Comparison of ENCODE assay signal across 1 cellular context in the genomic region with DNA sequence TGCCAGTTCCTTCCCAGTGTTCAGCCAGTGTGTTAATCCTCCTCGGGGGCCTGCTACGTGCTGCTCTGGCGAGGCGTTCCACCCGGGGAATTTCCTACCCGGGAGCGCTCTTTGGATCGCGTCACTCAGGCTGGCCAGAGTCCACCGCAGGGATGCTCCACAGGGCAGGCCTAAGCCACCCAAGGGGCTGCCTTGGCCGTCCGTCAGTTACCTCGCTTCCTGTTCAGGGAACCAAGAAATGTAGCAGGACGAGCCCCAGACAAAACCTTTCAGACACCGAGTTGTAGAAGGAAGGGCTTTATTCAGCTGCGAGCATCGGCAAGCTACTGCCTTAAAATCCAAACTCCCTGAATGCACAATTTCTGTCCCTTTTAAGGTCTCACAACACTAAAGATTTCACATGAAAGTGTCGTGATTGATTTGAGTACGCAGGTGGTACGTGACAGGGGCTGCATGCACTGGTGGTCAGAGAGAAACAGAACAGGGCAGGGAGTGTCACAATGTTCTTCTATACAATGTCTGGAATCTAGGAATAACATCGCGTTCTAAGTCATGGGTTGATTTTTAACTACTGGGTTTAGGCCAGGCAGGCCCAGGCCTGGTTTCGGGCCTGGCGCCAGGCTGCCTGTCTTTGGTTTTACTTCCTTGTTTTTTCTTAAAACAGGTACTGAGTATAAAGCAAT.
TF ChIP-seq lines count a peak whose summit lies in the region.

No MANE protein-coding gene starts in this region.

TF ChIP-seq in HepG2, 621 proteins besides CTCF, POLR2A, EP300 and RAD21 (continued from another document and continues in another):
- TF ChIP-seq KDM6A (CRISPR knock-in tag; IDR thresholded peaks at IDR 0.05; ENCODE audit: low read depth) (no peak), KAT2B (IDR thresholded peaks at IDR 0.05; ENCODE audit: borderline replicate concordance, low read depth, low read length) (no peak), ZNF7 (CRISPR knock-in tag; IDR thresholded peaks at IDR 0.05) (peak; percentile 40; the same call in 1 of the 2 replicates), NFATC3 (CRISPR knock-in tag; IDR thresholded peaks at IDR 0.05) (no peak), GATAD2A (CRISPR knock-in tag; IDR thresholded peaks at IDR 0.05) (peak; percentile 79), ZMYM2 (CRISPR knock-in tag; IDR thresholded peaks at IDR 0.05) (peak; percentile 81), SMC3 (IDR thresholded peaks at IDR 0.05; ENCODE audit: low read length) (no peak), ZNF775 (CRISPR knock-in tag; IDR thresholded peaks at IDR 0.05; ENCODE audit: borderline replicate concordance) (no peak), ATF1 (CRISPR knock-in tag; IDR thresholded peaks at IDR 0.05) (peak; percentile 55; the same call in 1 of the 2 replicates), CAMTA2 (CRISPR knock-in tag; IDR thresholded peaks at IDR 0.05; ENCODE audit: borderline replicate concordance) (no peak), SP1 (IDR thresholded peaks at IDR 0.05) (no peak), SP1 (CRISPR knock-in tag; IDR thresholded peaks at IDR 0.05) (peak; percentile 34; the same call in 1 of the 2 replicates), NR2F2 (IDR thresholded peaks at IDR 0.05; ENCODE audit: borderline replicate concordance, low read depth) (no peak), HNRNPH1 (optimal IDR thresholded peaks at IDR 0.05; ENCODE audit: low read depth, low read length) (no peak), PHF5A (CRISPR knock-in tag; IDR thresholded peaks at IDR 0.05; ENCODE audit: low read depth, unreplicated experiment) (no peak), HCFC1 (IDR thresholded peaks at IDR 0.05; ENCODE audit: low read depth, low read length) (no peak), ZNF138 (CRISPR knock-in tag; IDR thresholded peaks at IDR 0.05; ENCODE audit: low read depth) (no peak), JDP2 (CRISPR knock-in tag; IDR thresholded peaks at IDR 0.05; ENCODE audit: borderline replicate concordance) (no peak), ZNF562 (CRISPR knock-in tag; IDR thresholded peaks at IDR 0.05; ENCODE audit: borderline replicate concordance) (no peak), U2AF2 (IDR thresholded peaks at IDR 0.05; ENCODE audit: low read depth, low read length) (no peak), ZNF883 (CRISPR knock-in tag; IDR thresholded peaks at IDR 0.05; ENCODE audit: not compliant biosample characterization) (peak; percentile 44), TP53 (CRISPR knock-in tag; conservative IDR thresholded peaks at IDR 0.05) (no peak), U2AF1 (optimal IDR thresholded peaks at IDR 0.05; ENCODE audit: low read depth, low read length) (peak; percentile 39), SMAD3 (CRISPR knock-in tag; IDR thresholded peaks at IDR 0.05) (peak; percentile 49; the same call in 1 of the 2 replicates), ZSCAN20 (CRISPR knock-in tag; IDR thresholded peaks at IDR 0.05; ENCODE audit: borderline replicate concordance) (no peak), FOXP1 (IDR thresholded peaks at IDR 0.05) (no peak), FOXP1 (CRISPR knock-in tag; IDR thresholded peaks at IDR 0.05) (no peak)
- TF ChIP-seq, protein P1, sequence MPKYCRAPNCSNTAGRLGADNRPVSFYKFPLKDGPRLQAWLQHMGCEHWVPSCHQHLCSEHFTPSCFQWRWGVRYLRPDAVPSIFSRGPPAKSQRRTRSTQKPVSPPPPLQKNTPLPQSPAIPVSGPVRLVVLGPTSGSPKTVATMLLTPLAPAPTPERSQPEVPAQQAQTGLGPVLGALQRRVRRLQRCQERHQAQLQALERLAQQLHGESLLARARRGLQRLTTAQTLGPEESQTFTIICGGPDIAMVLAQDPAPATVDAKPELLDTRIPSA (CRISPR knock-in tag; IDR thresholded peaks at IDR 0.05; ENCODE audit: borderline replicate concordance): no peak
- TF ChIP-seq, protein P2, sequence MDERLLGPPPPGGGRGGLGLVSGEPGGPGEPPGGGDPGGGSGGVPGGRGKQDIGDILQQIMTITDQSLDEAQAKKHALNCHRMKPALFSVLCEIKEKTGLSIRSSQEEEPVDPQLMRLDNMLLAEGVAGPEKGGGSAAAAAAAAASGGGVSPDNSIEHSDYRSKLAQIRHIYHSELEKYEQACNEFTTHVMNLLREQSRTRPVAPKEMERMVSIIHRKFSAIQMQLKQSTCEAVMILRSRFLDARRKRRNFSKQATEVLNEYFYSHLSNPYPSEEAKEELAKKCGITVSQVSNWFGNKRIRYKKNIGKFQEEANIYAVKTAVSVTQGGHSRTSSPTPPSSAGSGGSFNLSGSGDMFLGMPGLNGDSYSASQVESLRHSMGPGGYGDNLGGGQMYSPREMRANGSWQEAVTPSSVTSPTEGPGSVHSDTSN (CRISPR knock-in tag; IDR thresholded peaks at IDR 0.05): peak; percentile 75
- TF ChIP-seq, protein P3, sequence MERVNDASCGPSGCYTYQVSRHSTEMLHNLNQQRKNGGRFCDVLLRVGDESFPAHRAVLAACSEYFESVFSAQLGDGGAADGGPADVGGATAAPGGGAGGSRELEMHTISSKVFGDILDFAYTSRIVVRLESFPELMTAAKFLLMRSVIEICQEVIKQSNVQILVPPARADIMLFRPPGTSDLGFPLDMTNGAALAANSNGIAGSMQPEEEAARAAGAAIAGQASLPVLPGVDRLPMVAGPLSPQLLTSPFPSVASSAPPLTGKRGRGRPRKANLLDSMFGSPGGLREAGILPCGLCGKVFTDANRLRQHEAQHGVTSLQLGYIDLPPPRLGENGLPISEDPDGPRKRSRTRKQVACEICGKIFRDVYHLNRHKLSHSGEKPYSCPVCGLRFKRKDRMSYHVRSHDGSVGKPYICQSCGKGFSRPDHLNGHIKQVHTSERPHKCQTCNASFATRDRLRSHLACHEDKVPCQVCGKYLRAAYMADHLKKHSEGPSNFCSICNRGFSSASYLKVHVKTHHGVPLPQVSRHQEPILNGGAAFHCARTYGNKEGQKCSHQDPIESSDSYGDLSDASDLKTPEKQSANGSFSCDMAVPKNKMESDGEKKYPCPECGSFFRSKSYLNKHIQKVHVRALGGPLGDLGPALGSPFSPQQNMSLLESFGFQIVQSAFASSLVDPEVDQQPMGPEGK (CRISPR knock-in tag; IDR thresholded peaks at IDR 0.05): peak; percentile 42; the same call in 1 of the 2 replicates
- TF ChIP-seq, protein P4, sequence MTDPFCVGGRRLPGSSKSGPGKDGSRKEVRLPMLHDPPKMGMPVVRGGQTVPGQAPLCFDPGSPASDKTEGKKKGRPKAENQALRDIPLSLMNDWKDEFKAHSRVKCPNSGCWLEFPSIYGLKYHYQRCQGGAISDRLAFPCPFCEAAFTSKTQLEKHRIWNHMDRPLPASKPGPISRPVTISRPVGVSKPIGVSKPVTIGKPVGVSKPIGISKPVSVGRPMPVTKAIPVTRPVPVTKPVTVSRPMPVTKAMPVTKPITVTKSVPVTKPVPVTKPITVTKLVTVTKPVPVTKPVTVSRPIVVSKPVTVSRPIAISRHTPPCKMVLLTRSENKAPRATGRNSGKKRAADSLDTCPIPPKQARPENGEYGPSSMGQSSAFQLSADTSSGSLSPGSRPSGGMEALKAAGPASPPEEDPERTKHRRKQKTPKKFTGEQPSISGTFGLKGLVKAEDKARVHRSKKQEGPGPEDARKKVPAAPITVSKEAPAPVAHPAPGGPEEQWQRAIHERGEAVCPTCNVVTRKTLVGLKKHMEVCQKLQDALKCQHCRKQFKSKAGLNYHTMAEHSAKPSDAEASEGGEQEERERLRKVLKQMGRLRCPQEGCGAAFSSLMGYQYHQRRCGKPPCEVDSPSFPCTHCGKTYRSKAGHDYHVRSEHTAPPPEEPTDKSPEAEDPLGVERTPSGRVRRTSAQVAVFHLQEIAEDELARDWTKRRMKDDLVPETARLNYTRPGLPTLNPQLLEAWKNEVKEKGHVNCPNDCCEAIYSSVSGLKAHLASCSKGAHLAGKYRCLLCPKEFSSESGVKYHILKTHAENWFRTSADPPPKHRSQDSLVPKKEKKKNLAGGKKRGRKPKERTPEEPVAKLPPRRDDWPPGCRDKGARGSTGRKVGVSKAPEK (CRISPR knock-in tag; IDR thresholded peaks at IDR 0.05; ENCODE audit: borderline replicate concordance): peak; percentile 98; the same call in 1 of the 2 replicates
- TF ChIP-seq, protein P5, sequence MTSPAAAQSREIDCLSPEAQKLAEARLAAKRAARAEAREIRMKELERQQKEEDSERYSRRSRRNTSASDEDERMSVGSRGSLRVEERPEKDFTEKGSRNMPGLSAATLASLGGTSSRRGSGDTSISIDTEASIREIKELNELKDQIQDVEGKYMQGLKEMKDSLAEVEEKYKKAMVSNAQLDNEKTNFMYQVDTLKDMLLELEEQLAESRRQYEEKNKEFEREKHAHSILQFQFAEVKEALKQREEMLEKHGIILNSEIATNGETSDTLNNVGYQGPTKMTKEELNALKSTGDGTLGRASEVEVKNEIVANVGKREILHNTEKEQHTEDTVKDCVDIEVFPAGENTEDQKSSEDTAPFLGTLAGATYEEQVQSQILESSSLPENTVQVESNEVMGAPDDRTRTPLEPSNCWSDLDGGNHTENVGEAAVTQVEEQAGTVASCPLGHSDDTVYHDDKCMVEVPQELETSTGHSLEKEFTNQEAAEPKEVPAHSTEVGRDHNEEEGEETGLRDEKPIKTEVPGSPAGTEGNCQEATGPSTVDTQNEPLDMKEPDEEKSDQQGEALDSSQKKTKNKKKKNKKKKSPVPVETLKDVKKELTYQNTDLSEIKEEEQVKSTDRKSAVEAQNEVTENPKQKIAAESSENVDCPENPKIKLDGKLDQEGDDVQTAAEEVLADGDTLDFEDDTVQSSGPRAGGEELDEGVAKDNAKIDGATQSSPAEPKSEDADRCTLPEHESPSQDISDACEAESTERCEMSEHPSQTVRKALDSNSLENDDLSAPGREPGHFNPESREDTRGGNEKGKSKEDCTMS (CRISPR knock-in tag; conservative IDR thresholded peaks at IDR 0.05): no peak; the same call in 1 of the 2 replicates
- TF ChIP-seq, protein P6, sequence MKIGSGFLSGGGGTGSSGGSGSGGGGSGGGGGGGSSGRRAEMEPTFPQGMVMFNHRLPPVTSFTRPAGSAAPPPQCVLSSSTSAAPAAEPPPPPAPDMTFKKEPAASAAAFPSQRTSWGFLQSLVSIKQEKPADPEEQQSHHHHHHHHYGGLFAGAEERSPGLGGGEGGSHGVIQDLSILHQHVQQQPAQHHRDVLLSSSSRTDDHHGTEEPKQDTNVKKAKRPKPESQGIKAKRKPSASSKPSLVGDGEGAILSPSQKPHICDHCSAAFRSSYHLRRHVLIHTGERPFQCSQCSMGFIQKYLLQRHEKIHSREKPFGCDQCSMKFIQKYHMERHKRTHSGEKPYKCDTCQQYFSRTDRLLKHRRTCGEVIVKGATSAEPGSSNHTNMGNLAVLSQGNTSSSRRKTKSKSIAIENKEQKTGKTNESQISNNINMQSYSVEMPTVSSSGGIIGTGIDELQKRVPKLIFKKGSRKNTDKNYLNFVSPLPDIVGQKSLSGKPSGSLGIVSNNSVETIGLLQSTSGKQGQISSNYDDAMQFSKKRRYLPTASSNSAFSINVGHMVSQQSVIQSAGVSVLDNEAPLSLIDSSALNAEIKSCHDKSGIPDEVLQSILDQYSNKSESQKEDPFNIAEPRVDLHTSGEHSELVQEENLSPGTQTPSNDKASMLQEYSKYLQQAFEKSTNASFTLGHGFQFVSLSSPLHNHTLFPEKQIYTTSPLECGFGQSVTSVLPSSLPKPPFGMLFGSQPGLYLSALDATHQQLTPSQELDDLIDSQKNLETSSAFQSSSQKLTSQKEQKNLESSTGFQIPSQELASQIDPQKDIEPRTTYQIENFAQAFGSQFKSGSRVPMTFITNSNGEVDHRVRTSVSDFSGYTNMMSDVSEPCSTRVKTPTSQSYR (CRISPR knock-in tag; IDR thresholded peaks at IDR 0.05; ENCODE audit: borderline replicate concordance): 0 out of 2 replicates have a peak, but pooled peaks have one; percentile 16
- TF ChIP-seq, protein P7, sequence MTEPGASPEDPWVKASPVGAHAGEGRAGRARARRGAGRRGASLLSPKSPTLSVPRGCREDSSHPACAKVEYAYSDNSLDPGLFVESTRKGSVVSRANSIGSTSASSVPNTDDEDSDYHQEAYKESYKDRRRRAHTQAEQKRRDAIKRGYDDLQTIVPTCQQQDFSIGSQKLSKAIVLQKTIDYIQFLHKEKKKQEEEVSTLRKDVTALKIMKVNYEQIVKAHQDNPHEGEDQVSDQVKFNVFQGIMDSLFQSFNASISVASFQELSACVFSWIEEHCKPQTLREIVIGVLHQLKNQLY (CRISPR knock-in tag; IDR thresholded peaks at IDR 0.05): peak; percentile 34; the same call in 1 of the 2 replicates
- TF ChIP-seq, protein P8, sequence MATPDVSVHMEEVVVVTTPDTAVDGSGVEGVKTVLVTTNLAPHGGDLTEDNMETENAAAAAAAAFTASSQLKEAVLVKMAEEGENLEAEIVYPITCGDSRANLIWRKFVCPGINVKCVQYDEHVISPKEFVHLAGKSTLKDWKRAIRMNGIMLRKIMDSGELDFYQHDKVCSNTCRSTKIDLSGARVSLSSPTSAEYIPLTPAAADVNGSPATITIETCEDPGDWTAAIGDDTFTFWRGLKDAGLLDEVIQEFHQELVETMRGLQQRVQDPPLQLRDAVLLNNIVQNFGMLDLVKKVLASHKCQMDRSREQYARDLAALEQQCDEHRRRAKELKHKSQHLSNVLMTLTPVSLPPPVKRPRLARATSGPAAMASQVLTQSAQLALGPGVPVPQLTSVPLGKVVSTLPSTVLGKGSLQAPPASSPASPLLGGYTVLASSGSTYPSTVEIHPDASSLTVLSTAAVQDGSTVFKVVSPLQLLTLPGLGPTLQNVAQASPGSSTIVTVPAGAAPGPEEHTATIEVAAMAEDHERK (CRISPR knock-in tag; IDR thresholded peaks at IDR 0.05; ENCODE audit: low read depth): no peak
- TF ChIP-seq, protein P9, sequence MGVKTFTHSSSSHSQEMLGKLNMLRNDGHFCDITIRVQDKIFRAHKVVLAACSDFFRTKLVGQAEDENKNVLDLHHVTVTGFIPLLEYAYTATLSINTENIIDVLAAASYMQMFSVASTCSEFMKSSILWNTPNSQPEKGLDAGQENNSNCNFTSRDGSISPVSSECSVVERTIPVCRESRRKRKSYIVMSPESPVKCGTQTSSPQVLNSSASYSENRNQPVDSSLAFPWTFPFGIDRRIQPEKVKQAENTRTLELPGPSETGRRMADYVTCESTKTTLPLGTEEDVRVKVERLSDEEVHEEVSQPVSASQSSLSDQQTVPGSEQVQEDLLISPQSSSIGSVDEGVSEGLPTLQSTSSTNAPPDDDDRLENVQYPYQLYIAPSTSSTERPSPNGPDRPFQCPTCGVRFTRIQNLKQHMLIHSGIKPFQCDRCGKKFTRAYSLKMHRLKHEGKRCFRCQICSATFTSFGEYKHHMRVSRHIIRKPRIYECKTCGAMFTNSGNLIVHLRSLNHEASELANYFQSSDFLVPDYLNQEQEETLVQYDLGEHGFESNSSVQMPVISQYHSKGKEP (CRISPR knock-in tag; IDR thresholded peaks at IDR 0.05): no peak
- TF ChIP-seq, protein P10, sequence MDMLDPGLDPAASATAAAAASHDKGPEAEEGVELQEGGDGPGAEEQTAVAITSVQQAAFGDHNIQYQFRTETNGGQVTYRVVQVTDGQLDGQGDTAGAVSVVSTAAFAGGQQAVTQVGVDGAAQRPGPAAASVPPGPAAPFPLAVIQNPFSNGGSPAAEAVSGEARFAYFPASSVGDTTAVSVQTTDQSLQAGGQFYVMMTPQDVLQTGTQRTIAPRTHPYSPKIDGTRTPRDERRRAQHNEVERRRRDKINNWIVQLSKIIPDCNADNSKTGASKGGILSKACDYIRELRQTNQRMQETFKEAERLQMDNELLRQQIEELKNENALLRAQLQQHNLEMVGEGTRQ (IDR thresholded peaks at IDR 0.05; ENCODE audit: low read depth, low read length): no peak
- TF ChIP-seq, protein P10 (CRISPR knock-in tag; IDR thresholded peaks at IDR 0.05; ENCODE audit: borderline replicate concordance): no peak
